Comparison of ENCODE assay signal across 2 cellular contexts in the genomic region with DNA sequence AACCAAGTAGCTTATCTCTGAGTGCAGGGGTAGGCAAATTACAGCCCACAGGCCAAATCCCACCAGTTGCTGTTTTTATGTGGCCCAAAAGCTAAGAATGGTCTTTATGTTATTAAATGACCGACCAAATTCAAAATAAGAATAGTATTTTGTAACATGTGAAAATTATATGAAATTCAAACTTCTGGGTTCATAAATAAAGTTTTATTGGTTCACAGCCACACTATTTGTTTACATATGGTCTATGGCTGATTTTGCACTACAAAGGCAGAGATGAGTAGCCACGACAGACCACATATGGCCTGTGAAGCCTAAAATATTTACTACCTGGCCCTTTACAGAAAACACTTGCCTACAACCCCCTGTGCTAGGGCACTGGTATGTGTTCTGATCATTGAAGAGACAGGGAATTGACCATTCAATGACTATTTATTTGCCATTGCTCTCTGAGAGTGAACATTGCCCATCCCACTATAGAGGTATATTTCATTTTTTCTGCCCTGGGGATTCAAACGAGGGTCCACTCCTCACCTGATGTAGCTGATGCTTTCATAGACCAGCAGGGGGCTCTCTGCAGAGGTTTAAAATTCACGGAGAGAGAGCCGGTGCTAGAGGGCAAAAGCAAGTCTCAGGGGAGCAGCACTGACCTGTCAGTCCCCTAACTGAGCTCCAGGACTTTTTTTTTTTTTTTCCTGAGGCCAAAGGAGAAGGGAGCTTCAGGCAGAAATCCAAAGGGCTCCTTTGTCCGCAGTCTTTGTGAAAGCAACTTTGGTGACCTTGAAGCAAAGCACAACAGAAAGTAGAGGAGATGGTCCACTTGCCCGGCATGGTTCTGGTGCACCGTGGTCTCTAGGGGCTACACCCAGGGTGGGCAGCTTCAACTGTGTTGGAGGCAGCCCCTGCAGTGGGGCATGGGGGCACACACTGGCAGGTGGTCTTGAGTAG.
TF ChIP-seq lines count a peak whose summit lies in the region.

No MANE protein-coding gene starts in this region.

TF ChIP-seq in endothelial cell of umbilical vein, 7 proteins besides CTCF, POLR2A, EP300 and RAD21:
- TF ChIP-seq GATA2 (IDR thresholded peaks at IDR 0.05; ENCODE audit: insufficient read depth, insufficient read length, low read depth, low read length), result no peak
- TF ChIP-seq JUN (IDR thresholded peaks at IDR 0.05; ENCODE audit: borderline replicate concordance, insufficient read depth, insufficient read length, low read depth), result no peak
- TF ChIP-seq FOS (IDR thresholded peaks at IDR 0.05; ENCODE audit: borderline replicate concordance, insufficient read depth, low read length), result no peak
- no peak for TF ChIP-seq MYC (IDR thresholded peaks at IDR 0.05; ENCODE audit: low read depth, low read length)
- TF ChIP-seq, protein P1, sequence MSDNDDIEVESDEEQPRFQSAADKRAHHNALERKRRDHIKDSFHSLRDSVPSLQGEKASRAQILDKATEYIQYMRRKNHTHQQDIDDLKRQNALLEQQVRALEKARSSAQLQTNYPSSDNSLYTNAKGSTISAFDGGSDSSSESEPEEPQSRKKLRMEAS (IDR thresholded peaks at IDR 0.05; ENCODE audit: insufficient read depth, insufficient read length), result no peak
- TF ChIP-seq POLR2AphosphoS5 (IDR thresholded peaks at IDR 0.05; ENCODE audit: insufficient read depth, low read depth, low read length), result no peak
- no peak for TF ChIP-seq EZH2 (IDR thresholded peaks at IDR 0.05; ENCODE audit: borderline replicate concordance, low read depth, low read length, severe bottlenecking)

TF ChIP-seq in neural cell, 6 proteins besides CTCF, POLR2A, EP300 and RAD21:
- TF ChIP-seq SMC3 (conservative IDR thresholded peaks at IDR 0.05; ENCODE audit: poor library complexity), result peak; percentile 77
- TF ChIP-seq TAF1 (IDR thresholded peaks at IDR 0.05; ENCODE audit: low read depth), result no peak
